Comparison of ENCODE assay signal across 1 cellular context in genomic region chr18:58612239-58613055, GRCh38.
TF ChIP-seq lines count a peak whose summit lies in the region.

No MANE protein-coding gene starts in this region.

TF ChIP-seq in IMR-90, 13 proteins besides CTCF, POLR2A, EP300 and RAD21:
- TF ChIP-seq NFE2L2 (IDR thresholded peaks at IDR 0.05; ENCODE audit: low read depth, low read length), result no peak
- no peak for TF ChIP-seq MXI1 (IDR thresholded peaks at IDR 0.05; ENCODE audit: borderline replicate concordance, low read depth, low read length)
- TF ChIP-seq CHD1 (IDR thresholded peaks at IDR 0.05; ENCODE audit: low read depth, low read length), result no peak
- no peak for TF ChIP-seq RCOR1 (IDR thresholded peaks at IDR 0.05; ENCODE audit: insufficient replicate concordance, low read length)
- TF ChIP-seq ELK1 (IDR thresholded peaks at IDR 0.05; ENCODE audit: borderline replicate concordance, low read depth, low read length), result no peak
